Comparison of ENCODE assay signal across 8 cellular contexts in the genomic region with DNA sequence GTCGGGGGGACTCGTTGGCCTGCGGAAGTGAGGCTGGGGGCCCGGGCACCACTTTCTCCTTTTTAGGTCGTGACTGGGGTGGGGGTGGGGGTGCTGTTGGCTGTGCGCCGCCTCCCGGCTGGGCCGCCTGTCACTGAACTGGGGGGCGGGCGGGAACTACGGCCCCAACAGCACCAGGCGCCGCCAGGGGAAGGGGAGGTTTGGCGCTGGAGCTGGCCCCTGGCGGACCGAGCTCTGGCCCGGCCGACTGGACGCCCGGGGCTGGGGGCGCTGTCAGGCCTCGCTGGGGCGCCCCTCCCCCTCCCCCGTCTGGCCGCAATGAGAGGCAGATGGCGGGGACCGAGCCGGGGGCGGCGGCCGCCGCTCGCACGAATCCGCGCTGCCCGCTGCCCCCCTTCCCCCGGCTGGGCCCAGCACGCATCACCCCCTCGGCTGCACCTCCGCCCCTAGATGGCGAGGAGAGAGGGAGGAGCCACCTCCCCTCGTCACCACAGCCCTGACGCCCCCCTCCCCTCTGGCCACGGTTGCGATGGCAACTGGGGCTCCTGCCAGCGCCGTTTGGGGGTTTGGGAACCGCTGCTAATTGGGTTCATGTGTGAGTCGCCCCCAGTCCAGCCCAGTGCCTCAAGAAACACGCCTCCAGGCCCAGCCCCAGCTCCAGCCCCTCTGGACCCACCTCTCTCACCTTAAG. TPM values are rescaled to one million over a fixed set of nuclear protein-coding genes. Genes with fewer than 3 reads are reported as not detected.
DNase-seq lines count a peak whose midpoint lies in the region; ATAC-seq and TF ChIP-seq lines count a peak whose summit lies in the region.

No MANE protein-coding gene starts in this region.

- intact Hi-C loops in aorta (cut with DNase I), result loop anchor here in 1 of 2 donors (2.0 kb wide), 1 partner anchor 30 kb away; the partner anchor contains the start of gene NYNRIN

- H3K27me3 ChIP-seq in BLaER1 treated with 17β-estradiol and CSF1 and Interleukin-3, amounts not matched to agents 10 nM and 100 nM, result no peaks in the 10 kb centered on the region
- H3K27me3 ChIP-seq in aorta (ENCODE audit: control insufficient read depth in 1 of 2, insufficient read depth in 2 of 2, low read length in 1 of 2), result no peaks in the 10 kb centered on the region

- DNase-seq in HEK293T (ENCODE audit: extremely low spot score) (peak; percentile 33), epithelial cell of proximal tubule (ENCODE audit: low read depth) (no peak), myocyte (ENCODE audit: low read depth) (peak; percentile 63), aorta (peak; percentile 79 to 89)

- WGBS in aorta, 2 donors, result 1 to 2% methylated on average over 34 to 52 of the region's 52 CpGs

- ATAC-seq in aorta (ENCODE audit: low FRiP score) (peak; percentile 17), GM19455 (IDR thresholded peaks at IDR 0.05; ENCODE audit: unreplicated experiment) (no peak), GM19463 (IDR thresholded peaks at IDR 0.05; ENCODE audit: unreplicated experiment) (no peak)

- peak overlapping the region; percentile 77 to 94 (median 84) for H3K9ac ChIP-seq in BLaER1 treated with 17β-estradiol and CSF1 and Interleukin-3, amounts not matched to agents 10 nM and 100 nM

- H3K4me1 ChIP-seq in BLaER1 treated with 17β-estradiol and CSF1 and Interleukin-3, amounts not matched to agents 10 nM and 100 nM, result peaks cover 26 to 56% (median 40%) of the 10 kb centered on the region in 10 experiments
- no peaks in the 10 kb centered on the region for H3K4me1 ChIP-seq in aorta (ENCODE audit: control insufficient read depth in 1 of 2, insufficient read depth in 2 of 2, low read length in 2 of 2)

- POLR2A ChIA-PET in HEK293T (lab: Yijun Ruan, JAX), result interaction anchor here (0.6 to 1.4 kb wide), 4 partner anchors 28 to 63 kb away, joined by 4 to 10 read pairs (median 5); partner anchors contain the start of genes CBLN3 and KHNYN

- CTCF ChIA-PET in HEK293T (lab: Yijun Ruan, JAX), result no interaction called here

- peaks cover 0 to 4% (median 0%) of the 10 kb centered on the region in 11 experiments; a peak in 1 of 22 replicates for H4K20me1 ChIP-seq in BLaER1 treated with 17β-estradiol and CSF1 and Interleukin-3, amounts not matched to agents 10 nM and 100 nM

- H3K9me3 ChIP-seq in BLaER1 treated with 17β-estradiol and CSF1 and Interleukin-3, amounts not matched to agents 10 nM and 100 nM (replicated peaks in 1 of 11), result no peaks in the 10 kb centered on the region
- H3K9me3 ChIP-seq in aorta (ENCODE audit: control insufficient read depth, low read length), result no peaks in the 10 kb centered on the region

- peak overlapping the region; percentile 40 to 96 (median 87); a peak in 21 of 22 replicates for H3K27ac ChIP-seq in BLaER1 treated with 17β-estradiol and CSF1 and Interleukin-3, amounts not matched to agents 10 nM and 100 nM
- peak overlapping the region; percentile 51 to 90 for H3K27ac ChIP-seq in aorta (ENCODE audit: low read depth in 1 of 2, low read length in 2 of 2)

- H3K4me3 ChIP-seq in BLaER1 treated with 17β-estradiol and CSF1 and Interleukin-3, amounts not matched to agents 10 nM and 100 nM, result peak overlapping the region; percentile 55 to 94 (median 78)
- H3K4me3 ChIP-seq in WI38 (ENCODE audit: low read depth, low read length) (peak overlapping the region; percentile 94), epithelial cell of proximal tubule (ENCODE audit: low read depth, low read length) (peak overlapping the region; percentile 76), aorta (ENCODE audit: low read length in 2 of 2) (peak overlapping the region; percentile 47 to 68)

- peak overlapping the region; percentile 84 to 99 (median 94) for H3K4me2 ChIP-seq in BLaER1 treated with 17β-estradiol and CSF1 and Interleukin-3, amounts not matched to agents 10 nM and 100 nM

- TF ChIP-seq CTCF in WI38 (IDR thresholded peaks at IDR 0.05; ENCODE audit: low read depth, low read length) (no peak), epithelial cell of proximal tubule (conservative IDR thresholded peaks at IDR 0.05; ENCODE audit: low read depth, low read length) (no peak)

- H3K36me3 ChIP-seq in BLaER1 treated with 17β-estradiol and CSF1 and Interleukin-3, amounts not matched to agents 10 nM and 100 nM, result peaks cover 0 to 36% (median 25%) of the 10 kb centered on the region in 11 experiments; a peak in 20 of 22 replicates
- H3K36me3 ChIP-seq in aorta (ENCODE audit: control insufficient read depth in 1 of 2, insufficient read depth in 2 of 2, low read length in 1 of 2), result no peaks in the 10 kb centered on the region

TF ChIP-seq in HEK293T, 16 proteins besides CTCF, POLR2A, EP300 and RAD21:
- TF ChIP-seq FOXK2 (IDR thresholded peaks at IDR 0.05) (no peak), TARDBP (IDR thresholded peaks at IDR 0.05) (no peak), ZNF384 (IDR thresholded peaks at IDR 0.05) (no peak), FOXA1 (IDR thresholded peaks at IDR 0.05) (no peak), ELF4 (IDR thresholded peaks at IDR 0.05) (no peak), ARNT (IDR thresholded peaks at IDR 0.05) (no peak), BHLHE40 (IDR thresholded peaks at IDR 0.05; ENCODE audit: borderline replicate concordance) (no peak), LEF1 (IDR thresholded peaks at IDR 0.05; ENCODE audit: borderline replicate concordance) (no peak), NFRKB (IDR thresholded peaks at IDR 0.05) (no peak), SUZ12 (IDR thresholded peaks at IDR 0.05) (no peak), HDGF (IDR thresholded peaks at IDR 0.05; ENCODE audit: borderline replicate concordance) (no peak), L3MBTL2 (conservative IDR thresholded peaks at IDR 0.05) (no peak), FOXM1 (IDR thresholded peaks at IDR 0.05; ENCODE audit: borderline replicate concordance) (no peak), SP1 (IDR thresholded peaks at IDR 0.05) (no peak), CTBP1 (IDR thresholded peaks at IDR 0.05; ENCODE audit: borderline replicate concordance) (no peak)
- TF ChIP-seq, protein P1, sequence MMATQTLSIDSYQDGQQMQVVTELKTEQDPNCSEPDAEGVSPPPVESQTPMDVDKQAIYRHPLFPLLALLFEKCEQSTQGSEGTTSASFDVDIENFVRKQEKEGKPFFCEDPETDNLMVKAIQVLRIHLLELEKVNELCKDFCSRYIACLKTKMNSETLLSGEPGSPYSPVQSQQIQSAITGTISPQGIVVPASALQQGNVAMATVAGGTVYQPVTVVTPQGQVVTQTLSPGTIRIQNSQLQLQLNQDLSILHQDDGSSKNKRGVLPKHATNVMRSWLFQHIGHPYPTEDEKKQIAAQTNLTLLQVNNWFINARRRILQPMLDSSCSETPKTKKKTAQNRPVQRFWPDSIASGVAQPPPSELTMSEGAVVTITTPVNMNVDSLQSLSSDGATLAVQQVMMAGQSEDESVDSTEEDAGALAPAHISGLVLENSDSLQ (IDR thresholded peaks at IDR 0.05), result no peak

RNA-seq across cellular contexts. Expression of gene NFATC4, which starts 0.7 kb away (rescaled TPM):
- 4.5 and 30.2 TPM in 2 replicates for total RNA-seq in epithelial cell of proximal tubule
- 19.4 and 23.2 TPM in 2 replicates for total RNA-seq in myocyte
- 10.2 TPM for polyA plus RNA-seq in myocyte (2012)
- total RNA-seq in aorta, result 100 to 1,000 TPM in 1 of 2 donors, 10 to 100 TPM in 1; 85.5 to 121 TPM
- polyA plus RNA-seq in aorta, result 100 to 1,000 TPM in 1 of 2 donors, 10 to 100 TPM in 1; 23.0 to 572 TPM

RNA-seq across cellular contexts. Expression of gene RIPK3, which starts 28.9 kb away (rescaled TPM):
- total RNA-seq in epithelial cell of proximal tubule, result 6.4 and 7.6 TPM in 2 replicates
- total RNA-seq in myocyte, result not detected in 2 replicates
- not detected for polyA plus RNA-seq in myocyte (2012)
- total RNA-seq in aorta, result 10 to 100 TPM in 1 of 2 donors, 1 to 10 TPM in 1; 8.0 to 15.8 TPM
- 1 to 10 TPM; 4.0 to 6.1 TPM for polyA plus RNA-seq in aorta

RNA-seq across cellular contexts. Expression of gene NYNRIN, which starts 30.1 kb away (rescaled TPM):
- total RNA-seq in epithelial cell of proximal tubule, result 3.4 and 6.2 TPM in 2 replicates
- 0.05 and 0.21 TPM in 2 replicates for total RNA-seq in myocyte
- 0.04 TPM for polyA plus RNA-seq in myocyte (2012)
- total RNA-seq in aorta, result 10 to 100 TPM; 11.2 to 31.6 TPM
- 1 to 10 TPM; 1.8 to 5.2 TPM for polyA plus RNA-seq in aorta

RNA-seq across cellular contexts. Expression of gene ADCY4, which starts 33.8 kb away (rescaled TPM):
- total RNA-seq in epithelial cell of proximal tubule (1.6 and 8.0 TPM in 2 replicates), myocyte (not detected in 2 replicates), aorta (100 to 1,000 TPM in 1 of 2 donors, 10 to 100 TPM in 1; 45.7 to 111 TPM)
- polyA plus RNA-seq in myocyte (2012), result 0.05 TPM
- 1 to 10 TPM in 1 of 2 donors, under 1 TPM in 1; 0.25 to 6.1 TPM for polyA plus RNA-seq in aorta

RNA-seq across cellular contexts. Expression of gene LTB4R, which starts 57.4 kb away (rescaled TPM):
- 0.06 and 4.0 TPM in 2 replicates for total RNA-seq in epithelial cell of proximal tubule
- total RNA-seq in myocyte, result 0.67 and 0.68 TPM in 2 replicates
- polyA plus RNA-seq in myocyte (2012), result 3.7 TPM
- 1 to 10 TPM; 7.0 to 8.2 TPM for total RNA-seq in aorta
- polyA plus RNA-seq in aorta, result 1 to 10 TPM; 2.9 to 5.2 TPM
